ENCODE assay signal across 1 cellular context in genomic region chr14:85471744-85472143, GRCh38.
A peak's percentile ranks its signal among the peaks of the same experiment; 100 is the strongest.
TF ChIP-seq lines count a peak whose summit lies in the region.

No MANE protein-coding gene starts in this region.

TF ChIP-seq in A549, 52 proteins besides CTCF, POLR2A, EP300 and RAD21 (continued from another document):
- TF ChIP-seq MYC (IDR thresholded peaks at IDR 0.05; ENCODE audit: borderline replicate concordance, low read length) (peak; percentile 98), PBX3 (IDR thresholded peaks at IDR 0.05) (no peak), CHD4 (IDR thresholded peaks at IDR 0.05; ENCODE audit: borderline replicate concordance) (no peak), RARB (CRISPR knock-in tag; IDR thresholded peaks at IDR 0.05) (no peak), CHD2 (IDR thresholded peaks at IDR 0.05; ENCODE audit: low read length, partially characterized antibody) (no peak), EHF (CRISPR knock-in tag; IDR thresholded peaks at IDR 0.05) (0 out of 2 replicates have a peak, but pooled peaks have one; percentile 36), E2F6 (IDR thresholded peaks at IDR 0.05; ENCODE audit: borderline replicate concordance, low read depth) (no peak), KDM5A (IDR thresholded peaks at IDR 0.05) (no peak), TP53 (CRISPR knock-in tag; IDR thresholded peaks at IDR 0.05) (no peak), JUNB (IDR thresholded peaks at IDR 0.05) (peak; percentile 89), RFX5 (IDR thresholded peaks at IDR 0.05) (no peak), SMC3 (IDR thresholded peaks at IDR 0.05) (peak; percentile 39), JUN (IDR thresholded peaks at IDR 0.05) (peak; percentile 52 to 75; a peak in 4 of 5 replicates)
